In genomic region chr2:37281916-37282315, GRCh38 we compare ENCODE assay signal across 29 cellular contexts. TPM values are rescaled to one million over a fixed set of nuclear protein-coding genes. Genes with fewer than 3 reads are reported as not detected.
A peak's percentile ranks its signal among the peaks of the same experiment; 100 is the strongest.
DNase-seq lines count a peak whose midpoint lies in the region; ATAC-seq, FAIRE-seq and TF ChIP-seq lines count a peak whose summit lies in the region.
"Had no signal": no experiment of that assay in that cellular context is flagged by ENCODE, and none has a peak within 500 bp of the region (broad histone marks: within the 10 kb centered on the region; RNA-seq: fewer than 3 reads in every experiment).

No MANE protein-coding gene starts in this region.

- H4K20me1 ChIP-seq in SK-N-SH (ENCODE audit: insufficient read depth) (peaks cover 4% of the 10 kb centered on the region; the same call in 1 of the 2 replicates), OCI-LY1 (ENCODE audit: insufficient read depth, low read length) (no peaks in the 10 kb centered on the region)

- ATAC-seq in SK-N-SH treated with all-trans-retinoic acid at 6 μM for 48 hours: no peak

- DNase-seq in SK-N-SH: no peak
- DNase-seq in brain microvascular endothelial cell: no peak
- no peak for DNase-seq in retinal pigment epithelial cell (ENCODE audit: low read depth)
- no peak for DNase-seq in activated naive CD4-positive, alpha-beta T cell treated with anti-CD3 and anti-CD28 coated beads, Interleukin-2, amount 10 ng/mL, durations not matched to agents 7 days and 5 days
- no peak for DNase-seq in H54 (ENCODE audit: insufficient read length, low spot score)
- DNase-seq in NCI-H2107 treated with DMSO at 0.1 percent for 48 hours (lab: John Stamatoyannopoulos, UW; ENCODE audit: unreplicated experiment): no peak
- DNase-seq: 8988T; activated CD4-positive, alpha-beta T cell treated with anti-CD3 and anti-CD28 coated beads for 48 hours; activated naive CD4-positive, alpha-beta T cell treated with anti-CD3 and anti-CD28 coated beads, Interleukin-2, amount 50 U/mL, for 16 hours; amygdala; CD8-positive, alpha-beta memory T cell; central memory CD4-positive, alpha-beta T cell; DMS53; dorsolateral prefrontal cortex; GF-D8; HCEC 1CT; head of caudate nucleus; kidney glomerular epithelial cell; NCI-H1105; NCI-H2029; NCI-H82; PC-9; transverse colon had no signal

- CTCF ChIA-PET in SK-N-SH (lab: Yijun Ruan, JAX): no interaction called here
- CTCF ChIA-PET in activated naive CD4-positive, alpha-beta T cell treated with anti-CD3 and anti-CD28 coated beads, Interleukin-2, amount 10 ng/mL, durations not matched to agents 7 days and 5 days (lab: Charles Lee): interaction anchor here (0.6 kb wide), 1 partner anchor 113 kb away, joined by 3 read pairs; no protein-coding TSS in a partner anchor

- peaks cover 4 to 17% of the 10 kb centered on the region in 2 experiments; a peak in 3 of 4 replicates for H3K4me1 ChIP-seq in SK-N-SH (ENCODE audit: control insufficient read depth in 1 of 2, insufficient read depth in 2 of 2, low read depth in 1 of 2, low read length in 1 of 2)
- no peaks in the 10 kb centered on the region for H3K4me1 ChIP-seq in OCI-LY1 (ENCODE audit: insufficient read depth, low read length, severe bottlenecking)
- H3K4me1 ChIP-seq: prostate gland, transverse colon had no signal

- TF ChIP-seq EP300 in SK-N-SH (IDR thresholded peaks at IDR 0.05; ENCODE audit: borderline replicate concordance in 1 of 2, low read depth in 1 of 2, low read length in 1 of 2): no peak

- H3K9ac ChIP-seq in SK-N-SH: no peak overlapping the region
- H3K9ac ChIP-seq in OCI-LY1 (ENCODE audit: low read length): no peak overlapping the region

- no peaks in the 10 kb centered on the region for H3K9me3 Mint-ChIP-seq in activated naive CD4-positive, alpha-beta T cell treated with anti-CD3 and anti-CD28 coated beads, Interleukin-2, amount 10 ng/mL, durations not matched to agents 7 days and 5 days
- H3K9me3 Mint-ChIP-seq: CD8-positive, alpha-beta memory T cell; neural crest cell had no signal

- no peak for TF ChIP-seq RAD21 in SK-N-SH (IDR thresholded peaks at IDR 0.05; ENCODE audit: low read length)

- H3K9me2 ChIP-seq in SK-N-SH (no peaks in the 10 kb centered on the region), OCI-LY1 (ENCODE audit: low read depth, low read length) (no peaks in the 10 kb centered on the region)

- no peaks in the 10 kb centered on the region for H3K4me1 Mint-ChIP-seq in activated naive CD4-positive, alpha-beta T cell treated with anti-CD3 and anti-CD28 coated beads, Interleukin-2, amount 10 ng/mL, durations not matched to agents 7 days and 5 days
- H3K4me1 Mint-ChIP-seq: CD8-positive, alpha-beta memory T cell; neural crest cell had no signal

- no peak for TF ChIP-seq POLR2A in H54 (IDR thresholded peaks at IDR 0.05; ENCODE audit: low read depth, low read length)

- H3F3A ChIP-seq in SK-N-SH (replicated peaks; ENCODE audit: insufficient read depth) (peaks cover 31% of the 10 kb centered on the region), OCI-LY1 (ENCODE audit: insufficient read depth, low read length) (no peaks in the 10 kb centered on the region)

- H3K27ac Mint-ChIP-seq in activated naive CD4-positive, alpha-beta T cell treated with anti-CD3 and anti-CD28 coated beads, Interleukin-2, amount 10 ng/mL, durations not matched to agents 7 days and 5 days: no peak overlapping the region
- H3K27ac Mint-ChIP-seq: CD8-positive, alpha-beta memory T cell had no signal

- H3K4me3 ChIP-seq in SK-N-SH (ENCODE audit: low read depth in 2 of 2, low read length in 1 of 2) (no peak overlapping the region), OCI-LY1 (ENCODE audit: low read depth, low read length, poor library complexity, severe bottlenecking) (no peak overlapping the region), brain microvascular endothelial cell (ENCODE audit: low read depth, low read length) (no peak overlapping the region), retinal pigment epithelial cell (ENCODE audit: low read length) (no peak overlapping the region)
- H3K4me3 ChIP-seq: dorsolateral prefrontal cortex, PC-9, prostate gland, transverse colon had no signal

- TF ChIP-seq CTCF in SK-N-SH (IDR thresholded peaks at IDR 0.05) (peak; percentile 38), OCI-LY1 (IDR thresholded peaks at IDR 0.05; ENCODE audit: low read length) (peak; percentile 44; the same call in 1 of the 2 replicates), brain microvascular endothelial cell (IDR thresholded peaks at IDR 0.05; ENCODE audit: low read depth, low read length, missing control alignments) (no peak), retinal pigment epithelial cell (conservative IDR thresholded peaks at IDR 0.05; ENCODE audit: low read depth, low read length) (peak; percentile 9)

- H2AFZ ChIP-seq in SK-N-SH (ENCODE audit: low read depth): no peak overlapping the region
- no peak overlapping the region for H2AFZ ChIP-seq in OCI-LY1 (ENCODE audit: low read length)
- H2AFZ ChIP-seq: PC-9 had no signal

- H3K9me3 ChIP-seq in SK-N-SH (no peaks in the 10 kb centered on the region; the same call in 1 of the 2 replicates), OCI-LY1 (ENCODE audit: low read length) (no peaks in the 10 kb centered on the region)
- H3K9me3 ChIP-seq: prostate gland, transverse colon had no signal

- POLR2A ChIA-PET in SK-N-SH (lab: Yijun Ruan, JAX): no interaction called here

- in situ Hi-C loops in brain microvascular endothelial cell (cut with HindIII; ENCODE audit: low pct_ligation_motif_present, low sequenced_read_pairs): no loop called here

- no peak overlapping the region for H3K4me3 Mint-ChIP-seq in activated naive CD4-positive, alpha-beta T cell treated with anti-CD3 and anti-CD28 coated beads, Interleukin-2, amount 10 ng/mL, durations not matched to agents 7 days and 5 days
- H3K4me3 Mint-ChIP-seq: CD8-positive, alpha-beta memory T cell; neural crest cell had no signal

- H3K27ac ChIP-seq in SK-N-SH (ENCODE audit: low read depth in 2 of 2, low read length in 1 of 2): peak overlapping the region in 1 of 2 experiments; percentile 79; a peak in 1 of 4 replicates
- no peak overlapping the region for H3K27ac ChIP-seq in OCI-LY1 (ENCODE audit: low read depth, low read length, poor library complexity, severe bottlenecking)
- H3K27ac ChIP-seq in brain microvascular endothelial cell: peak overlapping the region; percentile 98
- H3K27ac ChIP-seq: dorsolateral prefrontal cortex, HL-60, PC-9, prostate gland, transverse colon had no signal

- H3K36me3 Mint-ChIP-seq in activated naive CD4-positive, alpha-beta T cell treated with anti-CD3 and anti-CD28 coated beads, Interleukin-2, amount 10 ng/mL, durations not matched to agents 7 days and 5 days: peaks cover 8% of the 10 kb centered on the region

- H3K4me2 ChIP-seq in SK-N-SH (no peak overlapping the region), OCI-LY1 (ENCODE audit: low read length) (no peak overlapping the region)
- H3K4me2 ChIP-seq: PC-9 had no signal

- no peaks in the 10 kb centered on the region for H3K27me3 Mint-ChIP-seq in activated naive CD4-positive, alpha-beta T cell treated with anti-CD3 and anti-CD28 coated beads, Interleukin-2, amount 10 ng/mL, durations not matched to agents 7 days and 5 days
- H3K27me3 Mint-ChIP-seq: CD8-positive, alpha-beta memory T cell had no signal

- no peak for FAIRE-seq in H54 (lab: Jason Lieb, UNC)
- FAIRE-seq: endothelial cell of umbilical vein had no signal

- H3K27me3 ChIP-seq in SK-N-SH (ENCODE audit: insufficient read depth) (no peaks in the 10 kb centered on the region), OCI-LY1 (ENCODE audit: insufficient read depth, low read length) (no peaks in the 10 kb centered on the region), brain microvascular endothelial cell (replicated peaks) (no peaks in the 10 kb centered on the region)
- H3K27me3 ChIP-seq: dorsolateral prefrontal cortex, transverse colon had no signal

- peaks cover 21% of the 10 kb centered on the region for H3K79me2 ChIP-seq in SK-N-SH (ENCODE audit: insufficient read depth)
- no peaks in the 10 kb centered on the region for H3K79me2 ChIP-seq in OCI-LY1 (ENCODE audit: insufficient read depth, low read length)

- WGBS in SK-N-SH (ENCODE audit: low lambda C conversion rate): 53% methylated on average over 1 of the region's 1 CpG

- H3K36me3 ChIP-seq in SK-N-SH (replicated peaks in 1 of 2; ENCODE audit: control insufficient read depth in 1 of 2, insufficient read depth in 2 of 2, low read length in 1 of 2) (peaks cover 57 to 77% of the 10 kb centered on the region in 2 experiments), OCI-LY1 (ENCODE audit: insufficient read depth, low read length) (peaks cover 82% of the 10 kb centered on the region), brain microvascular endothelial cell (replicated peaks) (peaks cover 12% of the 10 kb centered on the region)
- H3K36me3 ChIP-seq: prostate gland had no signal

TF ChIP-seq in SK-N-SH, 30 proteins besides CTCF, POLR2A, EP300 and RAD21:
- TF ChIP-seq GABPA (IDR thresholded peaks at IDR 0.05; ENCODE audit: low read depth) (no peak), POLR2AphosphoS5 (IDR thresholded peaks at IDR 0.05; ENCODE audit: low read depth, low read length) (no peak), RXRA (IDR thresholded peaks at IDR 0.05; ENCODE audit: borderline replicate concordance, low read depth) (no peak), EZH2phosphoT487 (IDR thresholded peaks at IDR 0.05; ENCODE audit: borderline replicate concordance, low read depth) (no peak)
TF ChIP-seq in SK-N-SH: peak in this region for 0.

TF ChIP-seq in SK-N-SH treated with all-trans-retinoic acid at 6 μM for 48 hours, 23 proteins besides CTCF, POLR2A, EP300 and RAD21 (continues in another document):
- TF ChIP-seq TCF4 (CRISPR knock-in tag; IDR thresholded peaks at IDR 0.05; ENCODE audit: borderline replicate concordance) (no peak), OSR1 (CRISPR knock-in tag; IDR thresholded peaks at IDR 0.05) (no peak), ZNF70 (CRISPR knock-in tag; IDR thresholded peaks at IDR 0.05) (no peak), ZNF8 (CRISPR knock-in tag; IDR thresholded peaks at IDR 0.05) (no peak), CSDC2 (CRISPR knock-in tag; IDR thresholded peaks at IDR 0.05) (no peak), ESRRG (CRISPR knock-in tag; IDR thresholded peaks at IDR 0.05) (no peak), ZNF565 (CRISPR knock-in tag; conservative IDR thresholded peaks at IDR 0.05; ENCODE audit: low read depth) (no peak), GLIS3 (CRISPR knock-in tag; IDR thresholded peaks at IDR 0.05) (no peak)

RNA-seq across cellular contexts. Expression of gene PRKD3, which starts 42.7 kb away (rescaled TPM):
- 15.9 and 17.5 TPM in 2 replicates for polyA plus RNA-seq in SK-N-SH (2012; rRNA removed)
- 20.5 and 20.9 TPM in 2 replicates for polyA plus RNA-seq in SK-N-SH (2012; cell fraction: cytosol; rRNA removed)
- polyA plus RNA-seq in SK-N-SH (2012; cell fraction: nucleus; rRNA removed): 14.8 and 25.9 TPM in 2 replicates

RNA-seq across cellular contexts. Expression of gene NDUFAF7, which starts 50.5 kb away (rescaled TPM):
- polyA plus RNA-seq in SK-N-SH (2012; rRNA removed): 24.8 and 36.1 TPM in 2 replicates
- 21.0 and 21.2 TPM in 2 replicates for polyA plus RNA-seq in SK-N-SH (2012; cell fraction: cytosol; rRNA removed)
- polyA plus RNA-seq in SK-N-SH (2012; cell fraction: nucleus; rRNA removed): 64.2 and 111 TPM in 2 replicates

RNA-seq across cellular contexts. Expression of gene CEBPZ, which starts 50.5 kb away (rescaled TPM):
- polyA plus RNA-seq in SK-N-SH (2012; rRNA removed): 9.7 and 11.6 TPM in 2 replicates
- polyA plus RNA-seq in SK-N-SH (2012; cell fraction: cytosol; rRNA removed): 16.5 and 23.7 TPM in 2 replicates
- 4.8 and 9.8 TPM in 2 replicates for polyA plus RNA-seq in SK-N-SH (2012; cell fraction: nucleus; rRNA removed)
